9 cellular contexts compared by ENCODE assay signal in the genomic region with DNA sequence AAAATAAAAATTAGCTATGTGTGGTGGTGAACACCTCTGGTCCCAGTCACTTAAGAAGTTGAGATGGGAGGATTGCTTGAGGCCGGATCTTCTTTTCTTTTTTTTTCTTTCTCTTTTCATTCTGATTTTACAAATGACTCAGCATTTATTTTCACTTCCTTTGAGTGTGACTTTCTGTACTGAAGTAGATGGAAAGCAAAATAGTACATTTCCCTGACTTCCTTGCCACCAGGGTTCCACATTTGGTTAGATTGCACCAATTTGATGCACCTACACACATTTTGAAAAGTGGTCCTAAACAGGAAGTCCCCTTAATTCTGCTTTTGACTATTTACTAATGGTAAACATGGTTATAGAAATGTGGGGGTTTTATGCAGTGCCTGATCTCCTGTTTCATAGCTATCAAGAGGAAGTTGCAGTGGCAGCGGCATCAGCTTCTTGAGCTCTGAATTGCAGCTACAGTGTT. TPM values are rescaled to one million over a fixed set of nuclear protein-coding genes. Genes with fewer than 3 reads are reported as not detected.
DNase-seq lines count a peak whose midpoint lies in the region; ATAC-seq and TF ChIP-seq lines count a peak whose summit lies in the region.
"Had no signal": no experiment of that assay in that cellular context is flagged by ENCODE, and none has a peak within 500 bp of the region (broad histone marks: within the 10 kb centered on the region; RNA-seq: fewer than 3 reads in every experiment).

No MANE protein-coding gene starts in this region.

- H3K27me3 Mint-ChIP-seq in GM23338 (ENCODE audit: insufficient read depth, low read depth, poor library complexity), result no peaks in the 10 kb centered on the region
- peaks cover 31% of the 10 kb centered on the region for H3K27me3 Mint-ChIP-seq in endodermal cell (ENCODE audit: insufficient read depth)

- H3K36me3 ChIP-seq in GM23338 (ENCODE audit: insufficient read depth) (no peaks in the 10 kb centered on the region), MM.1S (replicated peaks; ENCODE audit: insufficient read depth, low read length) (no peaks in the 10 kb centered on the region), endodermal cell (ENCODE audit: control insufficient read depth, insufficient read depth, low read length) (no peaks in the 10 kb centered on the region)

- no peak overlapping the region for H3K4me3 Mint-ChIP-seq in GM23338
- H3K4me3 Mint-ChIP-seq in endodermal cell, result no peak overlapping the region

- H3K9me3 ChIP-seq in MM.1S (replicated peaks; ENCODE audit: insufficient read depth, low read length) (no peaks in the 10 kb centered on the region), endodermal cell (ENCODE audit: control insufficient read depth, low read length) (no peaks in the 10 kb centered on the region)

- 0 out of 2 replicates have a peak overlapping the region, but pooled peaks have one; percentile 4 for H3K27ac Mint-ChIP-seq in GM23338
- H3K27ac Mint-ChIP-seq in endodermal cell, result peak overlapping the region; percentile 10

- no peak overlapping the region for H3K4me3 ChIP-seq in GM23338
- H3K4me3 ChIP-seq in MM.1S (ENCODE audit: low read length), result peak overlapping the region; percentile 26
- H3K4me3 ChIP-seq in endodermal cell (ENCODE audit: low read length), result peak overlapping the region; percentile 6

- no peaks in the 10 kb centered on the region for H3K9me3 Mint-ChIP-seq in GM23338
- no peaks in the 10 kb centered on the region for H3K9me3 Mint-ChIP-seq in endodermal cell

- H3K4me1 ChIP-seq in GM23338 (ENCODE audit: insufficient read depth), result 0 out of 2 replicates have a peak, but pooled peaks cover 8% of the 10 kb centered on the region
- H3K4me1 ChIP-seq in MM.1S (ENCODE audit: low read length), result peaks cover 14% of the 10 kb centered on the region
- peaks cover 3% of the 10 kb centered on the region for H3K4me1 ChIP-seq in endodermal cell (ENCODE audit: control insufficient read depth, insufficient read depth, low read length)

- H3K4me2 ChIP-seq in GM23338, result 0 out of 2 replicates have a peak overlapping the region, but pooled peaks have one; percentile 0
- peak overlapping the region; percentile 67 for H3K4me2 ChIP-seq in MM.1S (ENCODE audit: low read depth, low read length)

- no peaks in the 10 kb centered on the region for H3K27me3 ChIP-seq in GM23338 (ENCODE audit: insufficient read depth)
- H3K27me3 ChIP-seq in MM.1S (replicated peaks; ENCODE audit: insufficient read depth, low read length), result no peaks in the 10 kb centered on the region
- peaks cover 2% of the 10 kb centered on the region for H3K27me3 ChIP-seq in endodermal cell (ENCODE audit: control insufficient read depth, insufficient read depth, low read length, poor library complexity, severe bottlenecking)

- H3F3A ChIP-seq in GM23338 (replicated peaks; ENCODE audit: low read depth) (no peaks in the 10 kb centered on the region), MM.1S (ENCODE audit: insufficient read depth, low read length) (0 out of 2 replicates have a peak, but pooled peaks cover 4% of the 10 kb centered on the region)

- H3K27ac ChIP-seq in GM23338 (ENCODE audit: low read depth) (no peak overlapping the region), MM.1S (ENCODE audit: low read length) (peak overlapping the region; percentile 50; the same call in 1 of the 2 replicates), endodermal cell (ENCODE audit: low read depth, low read length) (no peak overlapping the region)

- DNase-seq in GM23338 (ENCODE audit: low spot score) (no peak), MM.1S (peak; percentile 66), endodermal cell (no peak), SHP77 treated with DMSO at 0.1 percent for 48 hours (lab: John Stamatoyannopoulos, UW) (no peak), NCI-H1694 treated with DMSO at 0.1 percent for 48 hours (lab: John Stamatoyannopoulos, UW) (no peak), NCI-H2196 (lab: John Stamatoyannopoulos, UW; ENCODE audit: unreplicated experiment) (no peak)
- DNase-seq in stimulated activated CD4-positive, alpha-beta T cell treated with anti-CD3 and anti-CD28 coated beads, Interleukin-12 subunit alpha, Interleukin-12 subunit beta, amount 100 ng/mL, for 4 hours, result no peak

- peaks cover 8% of the 10 kb centered on the region for H3K4me1 Mint-ChIP-seq in GM23338
- peaks cover 21% of the 10 kb centered on the region for H3K4me1 Mint-ChIP-seq in endodermal cell

- H3K79me2 ChIP-seq in GM23338 (replicated peaks; ENCODE audit: insufficient read depth) (no peaks in the 10 kb centered on the region), MM.1S (ENCODE audit: low read length) (no peaks in the 10 kb centered on the region)

- H4K20me1 ChIP-seq in GM23338 (replicated peaks; ENCODE audit: insufficient read depth) (no peaks in the 10 kb centered on the region), MM.1S (ENCODE audit: insufficient read depth, low read length) (no peaks in the 10 kb centered on the region)

- peaks cover 7% of the 10 kb centered on the region; the same call in 1 of the 2 replicates for H3K9me2 ChIP-seq in GM23338 (ENCODE audit: insufficient read depth)
- H3K9me2 ChIP-seq in MM.1S (replicated peaks; ENCODE audit: insufficient read depth, low read length), result no peaks in the 10 kb centered on the region

- H2AFZ ChIP-seq in GM23338, result peak overlapping the region; percentile 15
- H2AFZ ChIP-seq in MM.1S (ENCODE audit: low read length), result peak overlapping the region; percentile 80

- H3K36me3 Mint-ChIP-seq in GM23338 (ENCODE audit: low read depth), result no peaks in the 10 kb centered on the region
- no peaks in the 10 kb centered on the region for H3K36me3 Mint-ChIP-seq in endodermal cell (ENCODE audit: low read depth)

- H3K9ac ChIP-seq in MM.1S (ENCODE audit: low read length) (peak overlapping the region; percentile 21; the same call in 1 of the 2 replicates), endodermal cell (ENCODE audit: extremely low read depth, low read length, poor library complexity, severe bottlenecking) (no peak overlapping the region)

- TF ChIP-seq CTCF in GM23338 (conservative IDR thresholded peaks at IDR 0.05; ENCODE audit: low read depth in 2 of 2), result no peak
- TF ChIP-seq CTCF in MM.1S (IDR thresholded peaks at IDR 0.05; ENCODE audit: low read length), result no peak
- TF ChIP-seq CTCF in endodermal cell (conservative IDR thresholded peaks at IDR 0.05), result no peak

- ATAC-seq in GM18520 (IDR thresholded peaks at IDR 0.05; ENCODE audit: unreplicated experiment) (peak; percentile 82), GM23338 (no peak)

- whole genome bisulfite sequencing in endodermal cell (ENCODE audit: insufficient coverage in 1 of 2, insufficient read length in 1 of 2), 2 experiments, result 93% methylated on average over 1 of the region's 2 CpGs; no CpG with 5 or more reads in 1 of the 2 experiments

TF ChIP-seq in GM23338, 12 proteins besides CTCF, POLR2A, EP300 and RAD21 (continues in another document):
- no peak for TF ChIP-seq EZH2phosphoT487 (IDR thresholded peaks at IDR 0.05; ENCODE audit: unreplicated experiment)
- TF ChIP-seq JUNB (IDR thresholded peaks at IDR 0.05; ENCODE audit: unreplicated experiment), result no peak
- no peak for TF ChIP-seq CREB1 (CRISPR knock-in tag; IDR thresholded peaks at IDR 0.05; ENCODE audit: low read depth)
- TF ChIP-seq, protein P1, sequence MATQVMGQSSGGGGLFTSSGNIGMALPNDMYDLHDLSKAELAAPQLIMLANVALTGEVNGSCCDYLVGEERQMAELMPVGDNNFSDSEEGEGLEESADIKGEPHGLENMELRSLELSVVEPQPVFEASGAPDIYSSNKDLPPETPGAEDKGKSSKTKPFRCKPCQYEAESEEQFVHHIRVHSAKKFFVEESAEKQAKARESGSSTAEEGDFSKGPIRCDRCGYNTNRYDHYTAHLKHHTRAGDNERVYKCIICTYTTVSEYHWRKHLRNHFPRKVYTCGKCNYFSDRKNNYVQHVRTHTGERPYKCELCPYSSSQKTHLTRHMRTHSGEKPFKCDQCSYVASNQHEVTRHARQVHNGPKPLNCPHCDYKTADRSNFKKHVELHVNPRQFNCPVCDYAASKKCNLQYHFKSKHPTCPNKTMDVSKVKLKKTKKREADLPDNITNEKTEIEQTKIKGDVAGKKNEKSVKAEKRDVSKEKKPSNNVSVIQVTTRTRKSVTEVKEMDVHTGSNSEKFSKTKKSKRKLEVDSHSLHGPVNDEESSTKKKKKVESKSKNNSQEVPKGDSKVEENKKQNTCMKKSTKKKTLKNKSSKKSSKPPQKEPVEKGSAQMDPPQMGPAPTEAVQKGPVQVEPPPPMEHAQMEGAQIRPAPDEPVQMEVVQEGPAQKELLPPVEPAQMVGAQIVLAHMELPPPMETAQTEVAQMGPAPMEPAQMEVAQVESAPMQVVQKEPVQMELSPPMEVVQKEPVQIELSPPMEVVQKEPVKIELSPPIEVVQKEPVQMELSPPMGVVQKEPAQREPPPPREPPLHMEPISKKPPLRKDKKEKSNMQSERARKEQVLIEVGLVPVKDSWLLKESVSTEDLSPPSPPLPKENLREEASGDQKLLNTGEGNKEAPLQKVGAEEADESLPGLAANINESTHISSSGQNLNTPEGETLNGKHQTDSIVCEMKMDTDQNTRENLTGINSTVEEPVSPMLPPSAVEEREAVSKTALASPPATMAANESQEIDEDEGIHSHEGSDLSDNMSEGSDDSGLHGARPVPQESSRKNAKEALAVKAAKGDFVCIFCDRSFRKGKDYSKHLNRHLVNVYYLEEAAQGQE (IDR thresholded peaks at IDR 0.05; ENCODE audit: unreplicated experiment), result no peak
- no peak for TF ChIP-seq NANOG (IDR thresholded peaks at IDR 0.05; ENCODE audit: borderline replicate concordance)

RNA-seq across cellular contexts. Expression of a gene that starts 13.0 kb away (rescaled TPM):
- 38.3 and 56.7 TPM in 2 replicates for total RNA-seq in GM23338 (2014; rRNA removed; shearing (Covaris generic))
- polyA plus RNA-seq in GM23338 (2016; fragmentation: Nextera tagmentation; extraction: Ambion mirVana), result 12.6 and 15.4 TPM in 2 replicates
- 10 to 100 TPM; 35.8 to 37.3 TPM for total RNA-seq in endodermal cell
- 22.4 TPM for polyA plus RNA-seq in endodermal cell (2013, experiment 1 of 2)
- polyA plus RNA-seq in endodermal cell (2013, experiment 2 of 2), result 22.4 TPM

RNA-seq across cellular contexts. Expression of a gene that starts 35.3 kb away (rescaled TPM):
- 3.1 and 4.1 TPM in 2 replicates for total RNA-seq in GM23338 (2014; rRNA removed; shearing (Covaris generic))
- polyA plus RNA-seq in GM23338 (2016; fragmentation: Nextera tagmentation; extraction: Ambion mirVana), result 4.2 and 4.9 TPM in 2 replicates
- total RNA-seq in endodermal cell, result not detected
- polyA plus RNA-seq in endodermal cell (2013, experiment 1 of 2), result 1.5 TPM
- polyA plus RNA-seq in endodermal cell (2013, experiment 2 of 2), result 0.29 TPM
- total RNA-seq: SK-MEL-5 had no signal
